ENCODE assay signal across 1 cellular context in genomic region chr6:45689926-45690615, GRCh38.
TF ChIP-seq lines count a peak whose summit lies in the region.

No MANE protein-coding gene starts in this region.

TF ChIP-seq in GM23338, 12 proteins besides CTCF, POLR2A, EP300 and RAD21 (continued from another document):
- TF ChIP-seq JUNB (IDR thresholded peaks at IDR 0.05; ENCODE audit: unreplicated experiment) = no peak
- TF ChIP-seq POLR2AphosphoS5 (IDR thresholded peaks at IDR 0.05; ENCODE audit: low read depth) = no peak
